ENCODE assay signal across 1 cellular context in genomic region chr15:63107895-63108546, GRCh38.
A peak's percentile ranks its signal among the peaks of the same experiment; 100 is the strongest.
TF ChIP-seq lines count a peak whose summit lies in the region.

No MANE protein-coding gene starts in this region.

TF ChIP-seq in HepG2, 621 proteins besides CTCF, POLR2A, EP300 and RAD21 (continued from another document and continues in another):
- TF ChIP-seq MNT (IDR thresholded peaks at IDR 0.05) (no peak), ZNF44 (CRISPR knock-in tag; IDR thresholded peaks at IDR 0.05) (0 out of 2 replicates have a peak, but pooled peaks have one; percentile 35), NCOA1 (CRISPR knock-in tag; IDR thresholded peaks at IDR 0.05) (no peak), GATAD1 (CRISPR knock-in tag; IDR thresholded peaks at IDR 0.05) (peak; percentile 56), RXRB (CRISPR knock-in tag; IDR thresholded peaks at IDR 0.05; ENCODE audit: borderline replicate concordance) (peak; percentile 82), SP2 (CRISPR knock-in tag; IDR thresholded peaks at IDR 0.05) (no peak), ZKSCAN8 (CRISPR knock-in tag; IDR thresholded peaks at IDR 0.05; ENCODE audit: borderline replicate concordance) (peak; percentile 82; the same call in 1 of the 2 replicates), ZNF563 (CRISPR knock-in tag; IDR thresholded peaks at IDR 0.05) (0 out of 2 replicates have a peak, but pooled peaks have one; percentile 21), ZNF292 (CRISPR knock-in tag; IDR thresholded peaks at IDR 0.05; ENCODE audit: borderline replicate concordance, low read depth) (peak; percentile 47; the same call in 1 of the 2 replicates), SCMH1 (CRISPR knock-in tag; IDR thresholded peaks at IDR 0.05; ENCODE audit: borderline replicate concordance) (no peak), AHR (CRISPR knock-in tag; IDR thresholded peaks at IDR 0.05) (no peak), BCL6 (CRISPR knock-in tag; IDR thresholded peaks at IDR 0.05) (peak; percentile 81), XBP1 (CRISPR knock-in tag; IDR thresholded peaks at IDR 0.05) (no peak), ZNF503 (CRISPR knock-in tag; IDR thresholded peaks at IDR 0.05) (peak; percentile 82; the same call in 1 of the 2 replicates), NFIC (IDR thresholded peaks at IDR 0.05; ENCODE audit: low read length) (peak; percentile 98), HNF4A (CRISPR knock-in tag; IDR thresholded peaks at IDR 0.05) (peak; percentile 94), TMF1 (CRISPR knock-in tag; IDR thresholded peaks at IDR 0.05; ENCODE audit: low read depth) (no peak), NCOR1 (IDR thresholded peaks at IDR 0.05; ENCODE audit: borderline replicate concordance, low read length) (peak; percentile 93), MEIS2 (CRISPR knock-in tag; IDR thresholded peaks at IDR 0.05) (peak; percentile 82), ARNT2 (CRISPR knock-in tag; IDR thresholded peaks at IDR 0.05; ENCODE audit: low read depth) (peak; percentile 41; the same call in 1 of the 2 replicates), ZNF709 (CRISPR knock-in tag; IDR thresholded peaks at IDR 0.05) (no peak), ATF2 (CRISPR knock-in tag; IDR thresholded peaks at IDR 0.05) (peak; percentile 78), ZNF572 (CRISPR knock-in tag; IDR thresholded peaks at IDR 0.05) (no peak), PATZ1 (CRISPR knock-in tag; IDR thresholded peaks at IDR 0.05) (peak; percentile 96), AGO1 (IDR thresholded peaks at IDR 0.05; ENCODE audit: low read depth, low read length, poor library complexity, severe bottlenecking) (no peak), ZNF337 (CRISPR knock-in tag; IDR thresholded peaks at IDR 0.05; ENCODE audit: borderline replicate concordance, low read depth) (no peak), TSC22D2 (CRISPR knock-in tag; IDR thresholded peaks at IDR 0.05; ENCODE audit: borderline replicate concordance) (no peak), NFKBIZ (CRISPR knock-in tag; IDR thresholded peaks at IDR 0.05) (peak; percentile 42; the same call in 1 of the 2 replicates), HMGA1 (CRISPR knock-in tag; conservative IDR thresholded peaks at IDR 0.05) (no peak), SNAPC4 (CRISPR knock-in tag; IDR thresholded peaks at IDR 0.05) (no peak), ZFY (CRISPR knock-in tag; IDR thresholded peaks at IDR 0.05) (no peak; the same call in 1 of the 2 replicates), NR2F1 (CRISPR knock-in tag; IDR thresholded peaks at IDR 0.05) (peak in 1 of 2 experiments; percentile 68; a peak in 2 of 4 replicates), TRAFD1 (CRISPR knock-in tag; IDR thresholded peaks at IDR 0.05; ENCODE audit: borderline replicate concordance) (no peak), ZNF775 (CRISPR knock-in tag; IDR thresholded peaks at IDR 0.05; ENCODE audit: borderline replicate concordance) (no peak; the same call in 1 of the 2 replicates), NCOA2 (CRISPR knock-in tag; IDR thresholded peaks at IDR 0.05) (peak; percentile 93), ZNF772 (CRISPR knock-in tag; IDR thresholded peaks at IDR 0.05) (peak; percentile 75; the same call in 1 of the 2 replicates), HOXA5 (CRISPR knock-in tag; IDR thresholded peaks at IDR 0.05) (peak; percentile 45; the same call in 1 of the 2 replicates), MXD4 (CRISPR knock-in tag; IDR thresholded peaks at IDR 0.05) (no peak), ZNF788 (CRISPR knock-in tag; IDR thresholded peaks at IDR 0.05; ENCODE audit: borderline replicate concordance) (peak; percentile 84; the same call in 1 of the 2 replicates), TERF1 (CRISPR knock-in tag; IDR thresholded peaks at IDR 0.05) (no peak), KDM4B (CRISPR knock-in tag; IDR thresholded peaks at IDR 0.05) (0 out of 2 replicates have a peak, but pooled peaks have one; percentile 20), ZUFSP (CRISPR knock-in tag; IDR thresholded peaks at IDR 0.05; ENCODE audit: borderline replicate concordance) (no peak), NFKB2 (CRISPR knock-in tag; IDR thresholded peaks at IDR 0.05; ENCODE audit: borderline replicate concordance) (no peak), ARID3A (IDR thresholded peaks at IDR 0.05; ENCODE audit: low read depth, low read length) (peak; percentile 69), ZNF740 (CRISPR knock-in tag; IDR thresholded peaks at IDR 0.05) (no peak), FOXJ3 (CRISPR knock-in tag; IDR thresholded peaks at IDR 0.05; ENCODE audit: borderline replicate concordance) (peak; percentile 54; the same call in 1 of the 2 replicates), AKAP8 (CRISPR knock-in tag; IDR thresholded peaks at IDR 0.05) (no peak)
